1 cellular context compared by ENCODE assay signal in genomic region chr3:66499881-66500574, GRCh38.
TF ChIP-seq lines count a peak whose summit lies in the region.

No MANE protein-coding gene starts in this region.

TF ChIP-seq in HEK293, 187 proteins besides CTCF, POLR2A, EP300 and RAD21 (continued from another document and continues in another):
- TF ChIP-seq ZNF248 (tag by site-specific recombination; IDR thresholded peaks at IDR 0.05) (no peak), ZNF138 (tag by site-specific recombination; IDR thresholded peaks at IDR 0.05; ENCODE audit: borderline replicate concordance) (no peak), ZNF19 (tag by site-specific recombination; IDR thresholded peaks at IDR 0.05; ENCODE audit: low read depth) (no peak), TSHZ1 (tag by site-specific recombination; IDR thresholded peaks at IDR 0.05; ENCODE audit: borderline replicate concordance) (no peak), ZIC2 (tag by site-specific recombination; IDR thresholded peaks at IDR 0.05) (peak; percentile 71), PRDM6 (tag by site-specific recombination; IDR thresholded peaks at IDR 0.05) (no peak), ZNF776 (tag by site-specific recombination; IDR thresholded peaks at IDR 0.05; ENCODE audit: borderline replicate concordance) (no peak), BCL11B (tag by site-specific recombination; IDR thresholded peaks at IDR 0.05; ENCODE audit: low read depth) (0 out of 2 replicates have a peak, but pooled peaks have one; percentile 37), ZNF521 (tag by site-specific recombination; IDR thresholded peaks at IDR 0.05) (no peak), ZBTB49 (tag by site-specific recombination; IDR thresholded peaks at IDR 0.05; ENCODE audit: low read depth) (no peak), ZNF398 (tag by site-specific recombination; IDR thresholded peaks at IDR 0.05) (peak; percentile 57), ZNF626 (tag by site-specific recombination; IDR thresholded peaks at IDR 0.05) (no peak), ZNF549 (tag by site-specific recombination; IDR thresholded peaks at IDR 0.05) (no peak), ZNF610 (tag by site-specific recombination; IDR thresholded peaks at IDR 0.05; ENCODE audit: borderline replicate concordance) (no peak), EGR2 (tag by site-specific recombination; IDR thresholded peaks at IDR 0.05; ENCODE audit: low read depth) (peak; percentile 97), ZFP37 (tag by site-specific recombination; IDR thresholded peaks at IDR 0.05) (no peak), YY1 (tag by site-specific recombination; IDR thresholded peaks at IDR 0.05) (peak; percentile 51; the same call in 1 of the 2 replicates), ZBTB8A (tag by site-specific recombination; IDR thresholded peaks at IDR 0.05) (peak; percentile 94), WT1 (tag by site-specific recombination; IDR thresholded peaks at IDR 0.05) (no peak), KLF8 (tag by site-specific recombination; IDR thresholded peaks at IDR 0.05) (peak; percentile 63), ZNF792 (tag by site-specific recombination; IDR thresholded peaks at IDR 0.05) (no peak), SALL2 (tag by site-specific recombination; IDR thresholded peaks at IDR 0.05; ENCODE audit: borderline replicate concordance) (no peak), KLF9 (tag by site-specific recombination; IDR thresholded peaks at IDR 0.05; ENCODE audit: low read depth) (0 out of 2 replicates have a peak, but pooled peaks have one; percentile 39), ZNF488 (tag by site-specific recombination; IDR thresholded peaks at IDR 0.05) (no peak), SP2 (tag by site-specific recombination; IDR thresholded peaks at IDR 0.05) (peak; percentile 63), ZSCAN4 (tag by site-specific recombination; IDR thresholded peaks at IDR 0.05) (no peak), ZNF560 (tag by site-specific recombination; IDR thresholded peaks at IDR 0.05; ENCODE audit: borderline replicate concordance) (no peak), PATZ1 (tag by site-specific recombination; IDR thresholded peaks at IDR 0.05) (peak; percentile 73), ZNF529 (tag by site-specific recombination; IDR thresholded peaks at IDR 0.05; ENCODE audit: insufficient replicate concordance) (no peak), ZNF155 (tag by site-specific recombination; IDR thresholded peaks at IDR 0.05) (no peak), ZBTB7A (tag by site-specific recombination; IDR thresholded peaks at IDR 0.05; ENCODE audit: low read depth) (no peak), ZNF660 (tag by site-specific recombination; IDR thresholded peaks at IDR 0.05) (no peak), ZNF664 (tag by site-specific recombination; IDR thresholded peaks at IDR 0.05) (no peak), ZNF169 (tag by site-specific recombination; IDR thresholded peaks at IDR 0.05) (no peak), ZNF214 (tag by site-specific recombination; IDR thresholded peaks at IDR 0.05; ENCODE audit: borderline replicate concordance) (no peak), PRDM10 (tag by site-specific recombination; IDR thresholded peaks at IDR 0.05) (no peak), ZBTB26 (tag by site-specific recombination; optimal IDR thresholded peaks at IDR 0.05) (peak; percentile 60), IKZF3 (tag by site-specific recombination; IDR thresholded peaks at IDR 0.05) (no peak), ZNF423 (tag by site-specific recombination; IDR thresholded peaks at IDR 0.05) (no peak), HOXD13 (CRISPR knock-in tag; IDR thresholded peaks at IDR 0.05; ENCODE audit: borderline replicate concordance) (no peak), ZBTB6 (tag by site-specific recombination; IDR thresholded peaks at IDR 0.05) (no peak), ZNF654 (tag by site-specific recombination; IDR thresholded peaks at IDR 0.05; ENCODE audit: low read depth) (no peak), ZNF433 (tag by site-specific recombination; IDR thresholded peaks at IDR 0.05; ENCODE audit: low read depth) (no peak)
